Comparison of ENCODE assay signal across 9 cellular contexts in genomic region chr9:104961238-104961637, GRCh38. TPM values are rescaled to one million over a fixed set of nuclear protein-coding genes. Genes with fewer than 3 reads are reported as not detected.
DNase-seq lines count a peak whose midpoint lies in the region; TF ChIP-seq lines count a peak whose summit lies in the region.
"Had no signal": no experiment of that assay in that cellular context is flagged by ENCODE, and none has a peak within 500 bp of the region (broad histone marks: within the 10 kb centered on the region; RNA-seq: fewer than 3 reads in every experiment).

No MANE protein-coding gene starts in this region.

- no peak overlapping the region for H3K4me3 ChIP-seq in GM12864 (ENCODE audit: low read depth, low read length)
- no peak overlapping the region for H3K4me3 ChIP-seq in HFF-Myc (replicated peaks; ENCODE audit: low read depth, low read length)
- no peak overlapping the region for H3K4me3 ChIP-seq in fibroblast of lung (replicated peaks in 1 of 4; ENCODE audit: control extremely low read depth in 1 of 4, insufficient read depth in 1 of 4, low read depth in 3 of 4, low read length in 4 of 4)
- H3K4me3 ChIP-seq: lower lobe of right lung had no signal

- H2AFZ ChIP-seq in fibroblast of lung (ENCODE audit: low read length), result no peak overlapping the region

- H3K27me3 ChIP-seq in fibroblast of lung (ENCODE audit: control insufficient read depth, insufficient read depth, low read length), result no peaks in the 10 kb centered on the region

- no peaks in the 10 kb centered on the region for H3K9me3 ChIP-seq in fibroblast of lung (ENCODE audit: control insufficient read depth, insufficient read depth, low read depth, low read length)
- H3K9me3 ChIP-seq: lower lobe of right lung had no signal

- H3K4me1 ChIP-seq in fibroblast of lung (ENCODE audit: control insufficient read depth, extremely low read depth, insufficient read depth, low read length), result peaks cover 3% of the 10 kb centered on the region
- H3K4me1 ChIP-seq: lower lobe of right lung had no signal

- TF ChIP-seq CTCF in GM12864 (IDR thresholded peaks at IDR 0.05; ENCODE audit: low read depth, low read length, missing control alignments), result no peak
- no peak for TF ChIP-seq CTCF in HFF-Myc (IDR thresholded peaks at IDR 0.05; ENCODE audit: low read depth, low read length, missing control alignments)
- TF ChIP-seq CTCF in fibroblast of lung (conservative IDR thresholded peaks at IDR 0.05 in 1 of 2, IDR thresholded peaks at IDR 0.05 in 1 of 2; ENCODE audit: low read depth in 1 of 2, low read length in 2 of 2), result no peak

- DNase-seq in GM12864 (ENCODE audit: low read depth) (peak; percentile 36), HFF-Myc (ENCODE audit: extremely low read depth, low read depth) (peak; percentile 80), MV-4-11 (lab: John Stamatoyannopoulos, UW) (peak; percentile 80), fibroblast of lung (ENCODE audit: low read depth in 2 of 2) (peak; percentile 58 to 84), NCI-H774 (lab: John Stamatoyannopoulos, UW) (no peak), NCI-H1436 (lab: John Stamatoyannopoulos, UW) (no peak)
- DNase-seq in activated CD4-positive, CD25-positive, alpha-beta regulatory T cell treated with anti-CD3 and anti-CD28 coated beads, Interleukin-2, amount 50 U/mL, for 72 hours, result peak; percentile 41
- DNase-seq in stimulated activated CD4-positive, alpha-beta T cell treated with anti-CD3 and anti-CD28 coated beads, Interleukin-4, amount 100 ng/mL, for 4 hours, result peak; percentile 35 to 73
- DNase-seq: lower lobe of right lung had no signal

- H3K9ac ChIP-seq in fibroblast of lung (ENCODE audit: insufficient read depth, low read length), result no peak overlapping the region

- H3K79me2 ChIP-seq in fibroblast of lung (ENCODE audit: control insufficient read depth, insufficient read depth, low read length), result no peaks in the 10 kb centered on the region

- no peaks in the 10 kb centered on the region for H4K20me1 ChIP-seq in fibroblast of lung (ENCODE audit: control insufficient read depth, extremely low read depth, insufficient read depth, low read length)

- H3K27ac ChIP-seq in fibroblast of lung (ENCODE audit: insufficient read depth, low read length), result no peak overlapping the region
- H3K27ac ChIP-seq: lower lobe of right lung had no signal

- H3K4me2 ChIP-seq in fibroblast of lung (ENCODE audit: extremely low read depth, insufficient read depth, low read length), result peak overlapping the region; percentile 40

- H3K36me3 ChIP-seq in fibroblast of lung (ENCODE audit: control insufficient read depth, insufficient read depth, low read length), result no peaks in the 10 kb centered on the region
- H3K36me3 ChIP-seq: lower lobe of right lung had no signal

RNA-seq across cellular contexts. Expression of gene ABCA1, which starts 33.3 kb away (rescaled TPM):
- total RNA-seq in fibroblast of lung, result 60.4 and 75.2 TPM in 2 replicates
- 11.5 and 22.4 TPM in 2 replicates for polyA plus RNA-seq in fibroblast of lung
- polyA plus RNA-seq in fibroblast of lung (2012), result 7.2 and 12.3 TPM in 2 replicates
- 143 and 175 TPM in 2 replicates for polyA minus RNA-seq in fibroblast of lung (ENCODE audit: low replicate concordance)

Comparison
In these comparisons a context has a peak if more than half of its experiments do, and no peak if none do; other contexts are left out.
1. DNase-seq: peak in GM12864 (single experiment), HFF-Myc (single experiment), MV-4-11 (single experiment), activated CD4-positive, CD25-positive, alpha-beta regulatory T cell treated with anti-CD3 and anti-CD28 coated beads, Interleukin-2, amount 50 U/mL, for 72 hours (single experiment), fibroblast of lung (2 of 2) and stimulated activated CD4-positive, alpha-beta T cell treated with anti-CD3 and anti-CD28 coated beads, Interleukin-4, amount 100 ng/mL, for 4 hours (2 of 2); none in NCI-H774 (single experiment) and NCI-H1436 (single experiment).